24 cellular contexts compared by ENCODE assay signal in the genomic region with DNA sequence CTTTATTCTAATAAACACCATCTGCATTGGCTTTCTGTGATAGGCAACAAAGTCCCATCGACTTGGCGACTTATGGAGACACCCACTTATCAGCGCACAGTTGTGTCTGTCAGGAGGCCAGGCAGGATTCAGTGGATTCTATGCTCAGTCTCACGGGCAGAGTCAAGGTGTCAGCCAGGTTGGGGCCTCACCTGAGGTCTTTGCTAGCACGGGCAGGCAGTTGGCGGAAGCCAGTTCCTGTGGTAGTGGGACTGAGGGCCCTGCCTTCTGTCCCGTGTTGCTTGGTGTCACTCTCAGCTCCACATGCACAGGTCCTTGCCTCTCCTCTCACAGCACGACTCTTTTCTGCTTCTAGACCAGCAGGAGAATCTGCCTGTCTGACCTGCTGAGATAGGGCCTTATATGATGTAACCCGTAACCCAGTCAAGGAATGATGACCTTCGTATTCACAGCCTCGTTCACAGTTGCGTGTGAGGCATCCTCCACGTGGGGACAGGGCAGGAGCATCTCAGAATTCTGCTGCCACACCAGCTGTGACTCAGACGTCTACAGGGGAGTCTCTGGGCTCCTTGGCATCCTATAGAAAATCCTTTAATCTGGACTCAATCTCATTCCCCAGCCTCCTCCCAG. TPM values are rescaled to one million over a fixed set of nuclear protein-coding genes. Genes with fewer than 3 reads are reported as not detected.
DNase-seq lines count a peak whose midpoint lies in the region; ATAC-seq, FAIRE-seq and TF ChIP-seq lines count a peak whose summit lies in the region.
"Had no signal": no experiment of that assay in that cellular context is flagged by ENCODE, and none has a peak within 500 bp of the region (broad histone marks: within the 10 kb centered on the region; RNA-seq: fewer than 3 reads in every experiment).

No MANE protein-coding gene starts in this region.

- no peak overlapping the region for H3K4me3 Mint-ChIP-seq in WTC11
- H3K4me3 Mint-ChIP-seq in activated naive CD4-positive, alpha-beta T cell treated with anti-CD3 and anti-CD28 coated beads for 36 hours, result no peak overlapping the region
- H3K4me3 Mint-ChIP-seq: CD4-positive, alpha-beta T cell; central memory CD8-positive, alpha-beta T cell; T-helper 17 cell had no signal

- no peak for DNase-seq in heart left ventricle
- DNase-seq in cardiac septum (ENCODE audit: low spot score), result no peak
- no peak for DNase-seq in WTC11 (ENCODE audit: low spot score)
- DNase-seq in left lobe of liver (ENCODE audit: low spot score), result no peak
- peak; percentile 26 for DNase-seq in small intestine
- DNase-seq in NCI-H1092 treated with DMSO at 0.1 percent for 48 hours (lab: John Stamatoyannopoulos, UW), result no peak
- DNase-seq in activated naive CD4-positive, alpha-beta T cell treated with anti-CD3 and anti-CD28 coated beads for 36 hours, result no peak
- DNase-seq in COLO829 (ENCODE audit: low spot score), result no peak
- DNase-seq: activated CD4-positive, CD25-positive, alpha-beta regulatory T cell; activated effector memory CD4-positive, alpha-beta T cell treated with Interleukin-2 at 50 U/mL for 16 hours; amniotic stem cell; CD4-positive, alpha-beta T cell; hippocampal formation; KG1; midbrain; MV-4-11; NCI-H1930; NCI-H446; retina; stimulated activated naive CD8-positive, alpha-beta T cell treated with anti-CD3 and anti-CD28 coated beads, Interleukin-15, Interleukin-2, amounts not matched to agents 100 U/mL and 50 U/mL, for 24 hours; T-helper 17 cell had no signal

- H3K9me3 ChIP-seq in heart left ventricle (no peaks in the 10 kb centered on the region), small intestine (ENCODE audit: control insufficient read depth, low read depth) (no peaks in the 10 kb centered on the region)
- H3K9me3 ChIP-seq: upper lobe of right lung had no signal

- peaks cover 44% of the 10 kb centered on the region for H3K36me3 Mint-ChIP-seq in WTC11
- H3K36me3 Mint-ChIP-seq in activated naive CD4-positive, alpha-beta T cell treated with anti-CD3 and anti-CD28 coated beads for 36 hours (ENCODE audit: low read depth), result peaks cover 14% of the 10 kb centered on the region

- H3K36me3 ChIP-seq in heart left ventricle, result peaks cover 0 to 55% (median 42%) of the 10 kb centered on the region in 9 donors
- peaks cover 0 to 4% of the 10 kb centered on the region in 2 donors for H3K36me3 ChIP-seq in small intestine (ENCODE audit: control insufficient read depth in 2 of 2, insufficient read depth in 2 of 2, low read length in 2 of 2)

- H3K4me3 ChIP-seq in heart left ventricle, result no peak overlapping the region
- H3K4me3 ChIP-seq in small intestine (ENCODE audit: low read depth in 1 of 2, low read length in 2 of 2), result no peak overlapping the region
- H3K4me3 ChIP-seq: upper lobe of right lung had no signal

- TF ChIP-seq CTCF in heart left ventricle (IDR thresholded peaks at IDR 0.05), result no peak
- TF ChIP-seq CTCF in WTC11 (IDR thresholded peaks at IDR 0.05), result no peak

- no peak for FAIRE-seq in small intestine (lab: Jason Lieb, UNC)
- FAIRE-seq: keratinocyte had no signal

- POLR2A ChIA-PET in WTC11 (lab: Charles Lee), result interaction anchor here (1.2 kb wide), 1 partner anchor 10 kb away, joined by 3 read pairs; the partner anchor contains the start of gene CUL4A

- ATAC-seq in heart left ventricle, result no peak
- ATAC-seq in WTC11, result no peak
- peak; percentile 47 for ATAC-seq in left lobe of liver
- ATAC-seq: stimulated activated naive CD8-positive, alpha-beta T cell treated with anti-CD3 and anti-CD28 coated beads, Interleukin-15, Interleukin-2, amounts not matched to agents 100 U/mL and 50 U/mL, for 24 hours; T-helper 17 cell had no signal

- peak overlapping the region in 9 of 12 donors; percentile 27 to 87 (median 61) for H3K27ac ChIP-seq in heart left ventricle
- no peak overlapping the region for H3K27ac ChIP-seq in small intestine (ENCODE audit: low read depth in 1 of 2, low read length in 1 of 2)
- H3K27ac ChIP-seq: upper lobe of right lung had no signal

- CTCF ChIA-PET in WTC11 (lab: Charles Lee), result no interaction called here
- CTCF ChIA-PET in activated naive CD4-positive, alpha-beta T cell treated with anti-CD3 and anti-CD28 coated beads for 36 hours (lab: Charles Lee), result no interaction called here

- H3K4me1 ChIP-seq in heart left ventricle, result peaks cover 0 to 72% (median 37%) of the 10 kb centered on the region in 12 donors
- H3K4me1 ChIP-seq in small intestine (ENCODE audit: control insufficient read depth in 2 of 2, insufficient read depth in 1 of 2, low read depth in 1 of 2, low read length in 1 of 2), result peaks cover 2 to 5% of the 10 kb centered on the region in 2 donors

- 63 to 74% (median 70%) methylated on average over 14 of the region's 14 CpGs for WGBS in heart left ventricle, 4 donors
- 78 to 84% (median 83%) methylated on average over 14 of the region's 14 CpGs for WGBS in small intestine, 3 donors

- H3K27ac Mint-ChIP-seq in WTC11, result peak overlapping the region; percentile 81; the same call in 1 of the 2 replicates
- H3K27ac Mint-ChIP-seq in activated naive CD4-positive, alpha-beta T cell treated with anti-CD3 and anti-CD28 coated beads for 36 hours, result no peak overlapping the region
- H3K27ac Mint-ChIP-seq: CD4-positive, alpha-beta T cell had no signal

- H3K27me3 Mint-ChIP-seq in WTC11 (ENCODE audit: low read depth), result no peaks in the 10 kb centered on the region
- no peaks in the 10 kb centered on the region for H3K27me3 Mint-ChIP-seq in activated naive CD4-positive, alpha-beta T cell treated with anti-CD3 and anti-CD28 coated beads for 36 hours (ENCODE audit: low read depth)
- H3K27me3 Mint-ChIP-seq: CD4-positive, alpha-beta T cell; central memory CD8-positive, alpha-beta T cell; T-helper 17 cell had no signal

- no peaks in the 10 kb centered on the region for H3K9me3 Mint-ChIP-seq in WTC11
- no peaks in the 10 kb centered on the region for H3K9me3 Mint-ChIP-seq in activated naive CD4-positive, alpha-beta T cell treated with anti-CD3 and anti-CD28 coated beads for 36 hours
- H3K9me3 Mint-ChIP-seq: CD4-positive, alpha-beta T cell; central memory CD8-positive, alpha-beta T cell had no signal

- H3K27me3 ChIP-seq in heart left ventricle, result no peaks in the 10 kb centered on the region
- no peaks in the 10 kb centered on the region for H3K27me3 ChIP-seq in small intestine (ENCODE audit: control insufficient read depth in 2 of 2, insufficient read depth in 2 of 2, low read length in 2 of 2)
- H3K27me3 ChIP-seq: upper lobe of right lung had no signal

- peaks cover 3% of the 10 kb centered on the region; the same call in 1 of the 2 replicates for H3K4me1 Mint-ChIP-seq in WTC11
- H3K4me1 Mint-ChIP-seq in activated naive CD4-positive, alpha-beta T cell treated with anti-CD3 and anti-CD28 coated beads for 36 hours (ENCODE audit: low read depth), result peaks cover 5% of the 10 kb centered on the region

- intact Hi-C loops in heart left ventricle (cut with DNase I) (loop anchor here in 1 of 10 donors (5.0 kb wide), 1 partner anchor 78 kb away; the partner anchor contains the start of gene LAMP1), cardiac septum (cut with DNase I) (no loop called here)
- intact Hi-C loops in activated naive CD4-positive, alpha-beta T cell treated with anti-CD3 and anti-CD28 coated beads for 36 hours (cut with micrococcal nuclease), result no loop called here

- no peak for TF ChIP-seq POLR2A in heart left ventricle (IDR thresholded peaks at IDR 0.05)

TF ChIP-seq in WTC11, 78 proteins besides CTCF, POLR2A, EP300 and RAD21 (continues in another document):
- TF ChIP-seq, protein P1, sequence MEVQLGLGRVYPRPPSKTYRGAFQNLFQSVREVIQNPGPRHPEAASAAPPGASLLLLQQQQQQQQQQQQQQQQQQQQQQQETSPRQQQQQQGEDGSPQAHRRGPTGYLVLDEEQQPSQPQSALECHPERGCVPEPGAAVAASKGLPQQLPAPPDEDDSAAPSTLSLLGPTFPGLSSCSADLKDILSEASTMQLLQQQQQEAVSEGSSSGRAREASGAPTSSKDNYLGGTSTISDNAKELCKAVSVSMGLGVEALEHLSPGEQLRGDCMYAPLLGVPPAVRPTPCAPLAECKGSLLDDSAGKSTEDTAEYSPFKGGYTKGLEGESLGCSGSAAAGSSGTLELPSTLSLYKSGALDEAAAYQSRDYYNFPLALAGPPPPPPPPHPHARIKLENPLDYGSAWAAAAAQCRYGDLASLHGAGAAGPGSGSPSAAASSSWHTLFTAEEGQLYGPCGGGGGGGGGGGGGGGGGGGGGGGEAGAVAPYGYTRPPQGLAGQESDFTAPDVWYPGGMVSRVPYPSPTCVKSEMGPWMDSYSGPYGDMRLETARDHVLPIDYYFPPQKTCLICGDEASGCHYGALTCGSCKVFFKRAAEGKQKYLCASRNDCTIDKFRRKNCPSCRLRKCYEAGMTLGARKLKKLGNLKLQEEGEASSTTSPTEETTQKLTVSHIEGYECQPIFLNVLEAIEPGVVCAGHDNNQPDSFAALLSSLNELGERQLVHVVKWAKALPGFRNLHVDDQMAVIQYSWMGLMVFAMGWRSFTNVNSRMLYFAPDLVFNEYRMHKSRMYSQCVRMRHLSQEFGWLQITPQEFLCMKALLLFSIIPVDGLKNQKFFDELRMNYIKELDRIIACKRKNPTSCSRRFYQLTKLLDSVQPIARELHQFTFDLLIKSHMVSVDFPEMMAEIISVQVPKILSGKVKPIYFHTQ (CRISPR knock-in tag; IDR thresholded peaks at IDR 0.05), result no peak
- TF ChIP-seq IRF2 (CRISPR knock-in tag; IDR thresholded peaks at IDR 0.05; ENCODE audit: borderline replicate concordance, low read depth), result no peak
- TF ChIP-seq CBFB (CRISPR knock-in tag; IDR thresholded peaks at IDR 0.05; ENCODE audit: low read depth), result no peak
- TF ChIP-seq NR3C1 (CRISPR knock-in tag; conservative IDR thresholded peaks at IDR 0.05; ENCODE audit: low read depth), result no peak

RNA-seq across cellular contexts. Expression of gene CUL4A, which starts 10.0 kb away (rescaled TPM):
- 100 to 1,000 TPM in 7 of 9 donors, 10 to 100 TPM in 2; 86.7 to 121 (median 114) TPM for total RNA-seq in heart left ventricle
- 10 to 100 TPM; 29.7 to 82.1 TPM for polyA plus RNA-seq in heart left ventricle
- total RNA-seq in cardiac septum, result 92.5 TPM
- 97.4 to 100 TPM (median 99.9 TPM) in 3 replicates for total RNA-seq in WTC11 (2021)
- 30.4 TPM for total RNA-seq in left lobe of liver
- polyA plus RNA-seq in small intestine, result 10 to 100 TPM; 30.2 to 32.7 (median 32.4) TPM
- 10 to 100 TPM; 58.9 to 59.4 TPM for total RNA-seq in activated naive CD4-positive, alpha-beta T cell treated with anti-CD3 and anti-CD28 coated beads for 36 hours

RNA-seq across cellular contexts. Expression of gene PCID2, which starts 11.0 kb away (rescaled TPM):
- total RNA-seq in heart left ventricle (10 to 100 TPM; 40.1 to 60.2 (median 45.2) TPM), cardiac septum (47.8 TPM), WTC11 (2021) (64.9 to 69.4 TPM (median 68.5 TPM) in 3 replicates), left lobe of liver (14.9 TPM)
- polyA plus RNA-seq in heart left ventricle (10 to 100 TPM; 30.0 to 57.7 TPM), small intestine (10 to 100 TPM; 21.6 to 33.4 (median 26.6) TPM)
- 10 to 100 TPM; 63.5 to 67.1 TPM for total RNA-seq in activated naive CD4-positive, alpha-beta T cell treated with anti-CD3 and anti-CD28 coated beads for 36 hours

Comparison
In these comparisons a context has a peak if more than half of its experiments do, and no peak if none do; other contexts are left out.
1. H3K27ac ChIP-seq: peak in heart left ventricle (9 of 12); none in small intestine (0 of 2).